ENCODE assay signal across 15 cellular contexts in the genomic region with DNA sequence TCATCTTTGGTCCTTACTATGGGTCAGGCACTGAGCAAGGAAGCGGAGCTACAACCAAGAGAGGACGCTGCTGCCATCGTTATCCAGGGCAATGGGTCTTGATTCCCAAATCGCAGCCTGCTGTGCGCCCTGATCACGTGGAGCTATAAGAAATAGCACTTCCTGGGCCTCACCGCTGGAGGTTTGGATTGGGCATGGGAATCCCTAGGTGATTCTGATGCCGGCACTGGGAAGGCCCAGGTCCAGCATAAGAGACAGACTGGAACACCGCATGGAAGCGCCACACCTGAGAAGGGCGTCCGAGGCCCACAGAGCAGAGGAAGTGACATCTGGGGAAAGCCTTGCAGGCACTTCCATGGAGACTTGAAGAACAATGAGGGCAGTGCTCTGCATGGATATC. TPM values are rescaled to one million over a fixed set of nuclear protein-coding genes. Genes with fewer than 3 reads are reported as not detected.
A peak's percentile ranks its signal among the peaks of the same experiment; 100 is the strongest.
DNase-seq lines count a peak whose midpoint lies in the region; ATAC-seq, FAIRE-seq and TF ChIP-seq lines count a peak whose summit lies in the region.
"Had no signal": no experiment of that assay in that cellular context is flagged by ENCODE, and none has a peak within 500 bp of the region (broad histone marks: within the 10 kb centered on the region; RNA-seq: fewer than 3 reads in every experiment).

No MANE protein-coding gene starts in this region.

- no peaks in the 10 kb centered on the region for H3K9me3 Mint-ChIP-seq in activated T-helper 17 cell treated with anti-CD3 and anti-CD28 coated beads, Interleukin-2, amount 50 U/mL, for 72 hours
- H3K9me3 Mint-ChIP-seq in nephron = no peaks in the 10 kb centered on the region
- H3K9me3 Mint-ChIP-seq in GM23338 = no peaks in the 10 kb centered on the region
- H3K9me3 Mint-ChIP-seq: CD4-positive, alpha-beta memory T cell; H9 had no signal

- H3F3A ChIP-seq in GM23338 (replicated peaks; ENCODE audit: low read depth) = no peaks in the 10 kb centered on the region

- H3K79me2 ChIP-seq in H1 (ENCODE audit: control insufficient read depth in 1 of 2, insufficient read depth in 2 of 2, low read length in 2 of 2) = no peaks in the 10 kb centered on the region
- H3K79me2 ChIP-seq in GM23338 (replicated peaks; ENCODE audit: insufficient read depth) = no peaks in the 10 kb centered on the region

- H3K27me3 ChIP-seq in H1 (replicated peaks in 1 of 4; ENCODE audit: control insufficient read depth in 3 of 4, extremely low read depth in 1 of 4, insufficient read depth in 3 of 4, low read length in 3 of 4) = no peaks in the 10 kb centered on the region
- no peaks in the 10 kb centered on the region for H3K27me3 ChIP-seq in tibial artery
- no peaks in the 10 kb centered on the region for H3K27me3 ChIP-seq in GM23338 (ENCODE audit: insufficient read depth)
- H3K27me3 ChIP-seq: BE2C had no signal

- no peak overlapping the region for H2BK12ac ChIP-seq in H1 (ENCODE audit: low read depth, low read length)

- no peak for ATAC-seq in activated T-helper 17 cell treated with anti-CD3 and anti-CD28 coated beads, Interleukin-2, amount 50 U/mL, for 72 hours (replicated peaks)
- no peak for ATAC-seq in GM23338
- ATAC-seq: A549 had no signal

- no peak overlapping the region for H2AFZ ChIP-seq in H1 (ENCODE audit: low read length)
- no peak overlapping the region for H2AFZ ChIP-seq in GM23338

- H4K5ac ChIP-seq in H1 (ENCODE audit: insufficient read length, low read depth, low read length) = no peak overlapping the region

- H3K36me3 Mint-ChIP-seq in activated T-helper 17 cell treated with anti-CD3 and anti-CD28 coated beads, Interleukin-2, amount 50 U/mL, for 72 hours (ENCODE audit: low read depth) = no peaks in the 10 kb centered on the region
- H3K36me3 Mint-ChIP-seq in nephron (ENCODE audit: low read depth) = no peaks in the 10 kb centered on the region
- no peaks in the 10 kb centered on the region; the same call in 2 of the 3 replicates for H3K36me3 Mint-ChIP-seq in GM23338 (ENCODE audit: low read depth)

- H3K4me3 ChIP-seq in H1 (ENCODE audit: extremely low read depth in 1 of 4, insufficient read depth in 2 of 4, low read depth in 3 of 4, low read length in 4 of 4) (no peak overlapping the region), tibial artery (no peak overlapping the region), GM23338 (no peak overlapping the region)
- H3K4me3 ChIP-seq: A549 had no signal

- H3K27ac ChIP-seq in H1 (ENCODE audit: low read depth, low read length) = no peak overlapping the region
- H3K27ac ChIP-seq in tibial artery = peak overlapping the region; percentile 21 to 93
- H3K27ac ChIP-seq in GM23338 (ENCODE audit: low read depth) = no peak overlapping the region
- H3K27ac ChIP-seq: A549, C4-2B had no signal

- H3K56ac ChIP-seq in H1 (replicated peaks; ENCODE audit: insufficient read length, low read depth, low read length) = no peak overlapping the region

- H3K9me2 ChIP-seq in GM23338 (ENCODE audit: insufficient read depth) = no peaks in the 10 kb centered on the region

- peak overlapping the region; percentile 54 for H3K27ac Mint-ChIP-seq in activated T-helper 17 cell treated with anti-CD3 and anti-CD28 coated beads, Interleukin-2, amount 50 U/mL, for 72 hours
- H3K27ac Mint-ChIP-seq in nephron (peak overlapping the region in 2 of 3 experiments; percentile 60 to 96), GM23338 (no peak overlapping the region)

- H3K4me3 Mint-ChIP-seq in activated T-helper 17 cell treated with anti-CD3 and anti-CD28 coated beads, Interleukin-2, amount 50 U/mL, for 72 hours = no peak overlapping the region
- H3K4me3 Mint-ChIP-seq in nephron (peak overlapping the region; percentile 19 to 88 (median 60)), GM23338 (no peak overlapping the region)
- H3K4me3 Mint-ChIP-seq: CD4-positive, alpha-beta memory T cell; H9 had no signal

- TF ChIP-seq CTCF in H1 (IDR thresholded peaks at IDR 0.05; ENCODE audit: control extremely low read depth in 1 of 3, insufficient read depth in 1 of 3, low read depth in 1 of 3, low read length in 3 of 3) = no peak
- no peak for TF ChIP-seq CTCF in nephron (IDR thresholded peaks at IDR 0.05; ENCODE audit: unreplicated experiment in 3 of 3)
- TF ChIP-seq CTCF in tibial artery (IDR thresholded peaks at IDR 0.05) = no peak
- TF ChIP-seq CTCF in GM23338 (conservative IDR thresholded peaks at IDR 0.05; ENCODE audit: low read depth in 2 of 2) = no peak

- no peaks in the 10 kb centered on the region for H3K23me2 ChIP-seq in H1 (ENCODE audit: low read depth, low read length)

- H2BK20ac ChIP-seq in H1 (ENCODE audit: low read length) = no peak overlapping the region

- H3K4me1 ChIP-seq in H1 (replicated peaks in 1 of 4; ENCODE audit: control insufficient read depth in 3 of 4, insufficient read depth in 4 of 4, low read length in 3 of 4) (no peaks in the 10 kb centered on the region; a peak in 4 of 7 replicates), tibial artery (peaks cover 0 to 69% (median 55%) of the 10 kb centered on the region in 4 donors), GM23338 (ENCODE audit: insufficient read depth) (peaks cover 2% of the 10 kb centered on the region; the same call in 1 of the 2 replicates)
- H3K4me1 ChIP-seq: A549, BE2C had no signal

- no peak for FAIRE-seq in H1 (lab: Jason Lieb, UNC)

- no peak for TF ChIP-seq POLR2A in H1 (IDR thresholded peaks at IDR 0.05; ENCODE audit: control extremely low read depth in 1 of 2, low read depth in 2 of 2, low read length in 2 of 2)

- no peak overlapping the region for H2BK5ac ChIP-seq in H1 (ENCODE audit: low read depth, low read length)

- no peaks in the 10 kb centered on the region for H4K20me1 ChIP-seq in H1 (replicated peaks in 1 of 2; ENCODE audit: control insufficient read depth in 1 of 2, insufficient read depth in 2 of 2, low read length in 2 of 2)
- H4K20me1 ChIP-seq in GM23338 (replicated peaks; ENCODE audit: insufficient read depth) = no peaks in the 10 kb centered on the region; the same call in 1 of the 2 replicates

- no peak for DNase-seq in H1 (ENCODE audit: low read depth in 1 of 2, low spot score in 2 of 2)
- no peak for DNase-seq in tibial artery
- DNase-seq in NOMO-1 (lab: John Stamatoyannopoulos, UW; ENCODE audit: unreplicated experiment in 2 of 2) = no peak
- DNase-seq in GM23338 (ENCODE audit: low spot score) = no peak
- DNase-seq in iPS-NIHi11 (ENCODE audit: low spot score) = no peak
- DNase-seq: BE2C; CD4-positive, alpha-beta memory T cell; DMS153; DMS79 treated with DMSO at 0.1 percent for 48 hours; GDM1; H9 had no signal

- POLR2A ChIA-PET in H1 (lab: Charles Lee; ENCODE audit: partially characterized antibody) = interaction anchor here (0.6 to 1.4 kb wide), 3 partner anchors 9 to 1244 kb away, joined by 3 to 6 read pairs (median 4); no protein-coding TSS in a partner anchor

- H3K18ac ChIP-seq in H1 (ENCODE audit: extremely low read depth, low read length) = no peak overlapping the region

- no peaks in the 10 kb centered on the region for H3K9me3 ChIP-seq in H1 (ENCODE audit: insufficient read depth in 2 of 2, low read depth in 1 of 2, low read length in 1 of 2)
- no peaks in the 10 kb centered on the region for H3K9me3 ChIP-seq in tibial artery
- H3K9me3 ChIP-seq: A549, BE2C had no signal

- H2AK5ac ChIP-seq in H1 (ENCODE audit: low read depth, low read length) = no peak overlapping the region

- H3K23ac ChIP-seq in H1 (ENCODE audit: insufficient read length) = no peak overlapping the region

- no peaks in the 10 kb centered on the region for H3K79me1 ChIP-seq in H1 (ENCODE audit: low read depth, low read length)

- 93% methylated on average over 12 of the region's 12 CpGs; no CpG with 5 or more reads in 1 of the 2 experiments for WGBS in H1 (ENCODE audit: extremely low coverage in 1 of 2, insufficient coverage in 1 of 2, insufficient read length in 1 of 2, insufficient replicate concordance in 2 of 2, low coverage in 1 of 2, low lambda C conversion rate in 2 of 2, missing lambda C conversion rate in 1 of 2), 2 experiments

- no peak overlapping the region for H3K4ac ChIP-seq in H1 (replicated peaks; ENCODE audit: insufficient read length, low read depth, low read length)

- no peak overlapping the region for H4K91ac ChIP-seq in H1 (replicated peaks; ENCODE audit: insufficient read length, low read length)

- H3K14ac ChIP-seq in H1 (ENCODE audit: insufficient read length) = no peak overlapping the region

- no peak for TF ChIP-seq RAD21 in H1 (IDR thresholded peaks at IDR 0.05 in 1 of 2, conservative IDR thresholded peaks at IDR 0.05 in 1 of 2; ENCODE audit: low read depth in 2 of 2, low read length in 2 of 2)

- H4K8ac ChIP-seq in H1 (ENCODE audit: extremely low read depth, insufficient read depth, low read length) = peak overlapping the region; percentile 14; the same call in 1 of the 2 replicates

- CTCF ChIA-PET in H1 (lab: Charles Lee; ENCODE audit: partially characterized antibody) = interaction anchor here (0.6 to 46.1 kb wide), 10 partner anchors 8 to 189 kb away, joined by 3 to 1310 read pairs (median 4); a partner anchor contains a TSS

- no peak for TF ChIP-seq EP300 in H1 (IDR thresholded peaks at IDR 0.05; ENCODE audit: borderline replicate concordance in 1 of 2, low read depth in 2 of 2, low read length in 2 of 2)

- H3K4me2 ChIP-seq in H1 (ENCODE audit: insufficient read depth in 1 of 2, low read depth in 2 of 2, low read length in 2 of 2) (no peak overlapping the region), GM23338 (no peak overlapping the region)
- H3K4me2 ChIP-seq: A549 had no signal

- no peak overlapping the region for H3K9ac ChIP-seq in H1 (replicated peaks in 1 of 4; ENCODE audit: extremely low read depth in 1 of 4, low read depth in 3 of 4, low read length in 3 of 4)

- intact Hi-C loops in tibial artery (cut with DNase I; ENCODE audit: low total_unique reads) = no loop called here

- H2BK15ac ChIP-seq in H1 (ENCODE audit: low read length) = no peak overlapping the region

- H3K36me3 ChIP-seq in H1 (ENCODE audit: control insufficient read depth in 2 of 4, insufficient read depth in 4 of 4, low read length in 3 of 4) (no peaks in the 10 kb centered on the region), tibial artery (no peaks in the 10 kb centered on the region), GM23338 (ENCODE audit: insufficient read depth) (no peaks in the 10 kb centered on the region)
- H3K36me3 ChIP-seq: BE2C had no signal

- no peaks in the 10 kb centered on the region for H3K4me1 Mint-ChIP-seq in activated T-helper 17 cell treated with anti-CD3 and anti-CD28 coated beads, Interleukin-2, amount 50 U/mL, for 72 hours
- H3K4me1 Mint-ChIP-seq in nephron (peaks cover 59% of the 10 kb centered on the region), GM23338 (peaks cover 15% of the 10 kb centered on the region; the same call in 2 of the 3 replicates)

- no peak overlapping the region for H2BK120ac ChIP-seq in H1 (replicated peaks; ENCODE audit: low read depth, low read length)

- H3K27me3 Mint-ChIP-seq in activated T-helper 17 cell treated with anti-CD3 and anti-CD28 coated beads, Interleukin-2, amount 50 U/mL, for 72 hours = peaks cover 3% of the 10 kb centered on the region
- H3K27me3 Mint-ChIP-seq in nephron (ENCODE audit: low read depth) (peaks cover 10% of the 10 kb centered on the region), GM23338 (ENCODE audit: insufficient read depth, low read depth, poor library complexity) (peaks cover 2% of the 10 kb centered on the region)

RNA-seq across cellular contexts. Expression of a gene that starts 3.0 kb away (rescaled TPM):
- not detected for total RNA-seq in activated T-helper 17 cell treated with anti-CD3 and anti-CD28 coated beads, Interleukin-2, amount 50 U/mL, for 72 hours
- not detected in 2 replicates for total RNA-seq in H1 (2021; fragmentation: NEBNext Ultra II Directional; extraction: Animal tissue kit (Norgen Biotek cat#: 25700))
- 0.18 TPM in 1 of 2 replicates, not detected in the other for polyA plus RNA-seq in H1 (2011; rRNA removed)
- polyA plus RNA-seq in H1 (2011; cell fraction: cytosol; rRNA removed) = not detected
- polyA plus RNA-seq in H1 (2011; cell fraction: nucleus; rRNA removed) = not detected
- not detected in 4 replicates for polyA plus RNA-seq in H1 (2012, experiment 1 of 2)
- polyA plus RNA-seq in H1 (2012, experiment 2 of 2) = not detected
- polyA plus RNA-seq in H1 (2013, experiment 1 of 2) = not detected
- not detected for polyA plus RNA-seq in H1 (2013, experiment 2 of 2)
- polyA minus RNA-seq in H1 (2011; rRNA and poly(A)+ RNA removed) = not detected in 2 replicates
- not detected for polyA minus RNA-seq in H1 (2011; cell fraction: cytosol; rRNA and poly(A)+ RNA removed)
- not detected for polyA minus RNA-seq in H1 (2011; cell fraction: nucleus; rRNA and poly(A)+ RNA removed)
- total RNA-seq in GM23338 (2014; rRNA removed; shearing (Covaris generic)) = not detected in 2 replicates
- not detected in 2 replicates for polyA plus RNA-seq in GM23338 (2016; fragmentation: Nextera tagmentation; extraction: Ambion mirVana)
- total RNA-seq: CD4-positive, alpha-beta memory T cell; H9 had no signal
- polyA plus RNA-seq: CD4-positive, alpha-beta memory T cell had no signal

RNA-seq across cellular contexts. Expression of a gene that starts 18.3 kb away (rescaled TPM):
- total RNA-seq in activated T-helper 17 cell treated with anti-CD3 and anti-CD28 coated beads, Interleukin-2, amount 50 U/mL, for 72 hours = 10 to 100 TPM; 11.9 to 19.7 TPM
- 6.8 and 7.9 TPM in 2 replicates for total RNA-seq in H1 (2021; fragmentation: NEBNext Ultra II Directional; extraction: Animal tissue kit (Norgen Biotek cat#: 25700))
- polyA plus RNA-seq in H1 (2011; rRNA removed) = 17.2 and 19.0 TPM in 2 replicates
- polyA plus RNA-seq in H1 (2011; cell fraction: cytosol; rRNA removed) = 14.6 TPM
- 26.8 TPM for polyA plus RNA-seq in H1 (2011; cell fraction: nucleus; rRNA removed)
- polyA plus RNA-seq in H1 (2012, experiment 1 of 2) = 8.6 to 13.2 TPM (median 10.8 TPM) in 4 replicates
- polyA plus RNA-seq in H1 (2012, experiment 2 of 2) = 5.0 TPM
- polyA plus RNA-seq in H1 (2013, experiment 1 of 2) = 15.8 TPM
- 16.5 TPM for polyA plus RNA-seq in H1 (2013, experiment 2 of 2)
- polyA minus RNA-seq in H1 (2011; rRNA and poly(A)+ RNA removed) = 13.5 and 14.2 TPM in 2 replicates
- polyA minus RNA-seq in H1 (2011; cell fraction: cytosol; rRNA and poly(A)+ RNA removed) = 6.1 TPM
- 10.8 TPM for polyA minus RNA-seq in H1 (2011; cell fraction: nucleus; rRNA and poly(A)+ RNA removed)
- total RNA-seq in GM23338 (2014; rRNA removed; shearing (Covaris generic)) = 10.6 and 14.7 TPM in 2 replicates
- polyA plus RNA-seq in GM23338 (2016; fragmentation: Nextera tagmentation; extraction: Ambion mirVana) = 5.9 and 6.7 TPM in 2 replicates

RNA-seq across cellular contexts. Expression of a gene that starts 30.8 kb away (rescaled TPM):
- 10 to 100 TPM; 27.6 to 28.1 TPM for total RNA-seq in activated T-helper 17 cell treated with anti-CD3 and anti-CD28 coated beads, Interleukin-2, amount 50 U/mL, for 72 hours
- total RNA-seq in H1 (2021; fragmentation: NEBNext Ultra II Directional; extraction: Animal tissue kit (Norgen Biotek cat#: 25700)) = 48.9 and 52.2 TPM in 2 replicates
- polyA plus RNA-seq in H1 (2011; rRNA removed) = 7.4 and 11.2 TPM in 2 replicates
- 17.1 TPM for polyA plus RNA-seq in H1 (2011; cell fraction: cytosol; rRNA removed)
- 12.6 TPM for polyA plus RNA-seq in H1 (2011; cell fraction: nucleus; rRNA removed)
- 13.5 to 18.1 TPM (median 15.5 TPM) in 4 replicates for polyA plus RNA-seq in H1 (2012, experiment 1 of 2)
- 1.7 TPM for polyA plus RNA-seq in H1 (2012, experiment 2 of 2)
- polyA plus RNA-seq in H1 (2013, experiment 1 of 2) = 19.6 TPM
- polyA plus RNA-seq in H1 (2013, experiment 2 of 2) = 19.1 TPM
- polyA minus RNA-seq in H1 (2011; rRNA and poly(A)+ RNA removed) = 38.9 and 44.5 TPM in 2 replicates
- 52.5 TPM for polyA minus RNA-seq in H1 (2011; cell fraction: cytosol; rRNA and poly(A)+ RNA removed)
- 48.6 TPM for polyA minus RNA-seq in H1 (2011; cell fraction: nucleus; rRNA and poly(A)+ RNA removed)
- 58.8 and 62.2 TPM in 2 replicates for total RNA-seq in GM23338 (2014; rRNA removed; shearing (Covaris generic))
- polyA plus RNA-seq in GM23338 (2016; fragmentation: Nextera tagmentation; extraction: Ambion mirVana) = 15.5 and 20.2 TPM in 2 replicates

Comparison
In these comparisons a context has a peak if more than half of its experiments do, and no peak if none do; other contexts are left out.
1. H3K4me3 Mint-ChIP-seq: peak in nephron (3 of 3); none in activated T-helper 17 cell treated with anti-CD3 and anti-CD28 coated beads, Interleukin-2, amount 50 U/mL, for 72 hours (single experiment) and GM23338 (single experiment).
2. H3K27ac ChIP-seq: peak in tibial artery (2 of 2); none in H1 (single experiment) and GM23338 (single experiment).